In genomic region chr12:43852744-43853143, GRCh38 we compare ENCODE assay signal across 1 cellular context.
TF ChIP-seq lines count a peak whose summit lies in the region.

No MANE protein-coding gene starts in this region.

TF ChIP-seq in WTC11, 78 proteins besides CTCF, POLR2A, EP300 and RAD21 (continued from another document):
- TF ChIP-seq AFF4 (CRISPR knock-in tag; IDR thresholded peaks at IDR 0.05; ENCODE audit: borderline replicate concordance): no peak
- no peak for TF ChIP-seq CREM (CRISPR knock-in tag; IDR thresholded peaks at IDR 0.05)
- TF ChIP-seq CREB1 (CRISPR knock-in tag; IDR thresholded peaks at IDR 0.05): no peak
- TF ChIP-seq ZBTB21 (CRISPR knock-in tag; IDR thresholded peaks at IDR 0.05; ENCODE audit: borderline replicate concordance): no peak
- no peak for TF ChIP-seq ERG (CRISPR knock-in tag; IDR thresholded peaks at IDR 0.05)
- TF ChIP-seq ZNF219 (CRISPR knock-in tag; IDR thresholded peaks at IDR 0.05; ENCODE audit: borderline replicate concordance): no peak
- no peak for TF ChIP-seq E2F1 (CRISPR knock-in tag; IDR thresholded peaks at IDR 0.05)
- TF ChIP-seq JUN (CRISPR knock-in tag; IDR thresholded peaks at IDR 0.05): no peak
- TF ChIP-seq NR1H2 (CRISPR knock-in tag; IDR thresholded peaks at IDR 0.05): no peak
- no peak for TF ChIP-seq AR (CRISPR knock-in tag; IDR thresholded peaks at IDR 0.05)
- no peak for TF ChIP-seq ZNF232 (CRISPR knock-in tag; IDR thresholded peaks at IDR 0.05)
- TF ChIP-seq IRF1 (CRISPR knock-in tag; IDR thresholded peaks at IDR 0.05): no peak
- no peak for TF ChIP-seq SMAD4 (CRISPR knock-in tag; IDR thresholded peaks at IDR 0.05)
